In genomic region chr4:152946460-152946859, GRCh38 we compare ENCODE assay signal across 1 cellular context.
TF ChIP-seq lines count a peak whose summit lies in the region.

No MANE protein-coding gene starts in this region.

TF ChIP-seq in HepG2, 621 proteins besides CTCF, POLR2A, EP300 and RAD21 (continued from another document):
- TF ChIP-seq RXRB (CRISPR knock-in tag; IDR thresholded peaks at IDR 0.05; ENCODE audit: borderline replicate concordance) (no peak), AKAP8 (CRISPR knock-in tag; IDR thresholded peaks at IDR 0.05) (no peak), FOXJ3 (CRISPR knock-in tag; IDR thresholded peaks at IDR 0.05; ENCODE audit: borderline replicate concordance) (no peak), BCL6 (CRISPR knock-in tag; IDR thresholded peaks at IDR 0.05) (no peak), ZNF30 (CRISPR knock-in tag; IDR thresholded peaks at IDR 0.05) (no peak), MXD1 (CRISPR knock-in tag; IDR thresholded peaks at IDR 0.05) (no peak), HOXD1 (CRISPR knock-in tag; IDR thresholded peaks at IDR 0.05) (no peak), ZBTB26 (CRISPR knock-in tag; IDR thresholded peaks at IDR 0.05; ENCODE audit: borderline replicate concordance) (no peak)
